In genomic region chr4:165229490-165230200, GRCh38 we compare ENCODE assay signal across 8 cellular contexts. TPM values are rescaled to one million over a fixed set of nuclear protein-coding genes. Genes with fewer than 3 reads are reported as not detected.
DNase-seq lines count a peak whose midpoint lies in the region; ATAC-seq, FAIRE-seq and TF ChIP-seq lines count a peak whose summit lies in the region.
"Not testable (repeated sequence)": the region's sequence is repeated elsewhere in the genome, so short reads cannot be mapped to it uniquely, and the experiment has no call there.

No MANE protein-coding gene starts in this region.

- peaks cover 12% of the 10 kb centered on the region for H3K36me3 ChIP-seq in CD4-positive, CD25-positive, alpha-beta regulatory T cell (ENCODE audit: control insufficient read depth, insufficient read depth, low read length)
- H3K36me3 ChIP-seq in K562 (ENCODE audit: control insufficient read depth, insufficient read depth, low read length); right lobe of liver: not testable (repeated sequence)

- 68% methylated on average over 4 of the region's 4 CpGs for WGBS in K562 (ENCODE audit: insufficient coverage, low coverage, missing lambda C conversion rate)
- 72% methylated on average over 4 of the region's 4 CpGs for WGBS in right lobe of liver (ENCODE audit: insufficient coverage, low coverage, low lambda C conversion rate, missing lambda C conversion rate)

- not testable (repeated sequence) for H3K4me2 ChIP-seq in K562 (ENCODE audit: insufficient read depth, low read length)

- peaks cover 18 to 52% (median 33%) of the 10 kb centered on the region in 4 donors for H3K4me1 Mint-ChIP-seq in CD4-positive, CD25-positive, alpha-beta regulatory T cell
- peaks cover 16 to 23% (median 21%) of the 10 kb centered on the region in 3 donors for H3K4me1 Mint-ChIP-seq in T-cell
- H3K4me1 Mint-ChIP-seq in activated CD8-positive, alpha-beta memory T cell treated with anti-CD3 and anti-CD28 coated beads, Interleukin-2, amount 10 ng/mL, durations not matched to agents 7 days and 5 days: peaks cover 27% of the 10 kb centered on the region
- peaks cover 2 to 21% of the 10 kb centered on the region in 2 donors for H3K4me1 Mint-ChIP-seq in stimulated activated naive B cell treated with anti-CD40 and anti-IgM and Interleukin-4, amounts not matched to agents 10 μg/mL and 1 μg/mL and 100 μg/mL, for 72 hours

- H4K20me1 ChIP-seq in K562 (replicated peaks; ENCODE audit: control insufficient read depth, insufficient read depth, low read length): not testable (repeated sequence)

- not testable (repeated sequence) for TF ChIP-seq CTCF in K562 (IDR thresholded peaks at IDR 0.05 in 2 of 3, conservative IDR thresholded peaks at IDR 0.05 in 1 of 3; ENCODE audit: insufficient read depth in 2 of 3, low read depth in 1 of 3, low read length in 3 of 3); right lobe of liver (IDR thresholded peaks at IDR 0.05)

- H3K9me3 Mint-ChIP-seq in CD4-positive, CD25-positive, alpha-beta regulatory T cell; T-cell; activated CD8-positive, alpha-beta memory T cell treated with anti-CD3 and anti-CD28 coated beads, Interleukin-2, amount 10 ng/mL, durations not matched to agents 7 days and 5 days (ENCODE audit: low read depth); stimulated activated naive B cell treated with anti-CD40 and anti-IgM and Interleukin-4, amounts not matched to agents 10 μg/mL and 1 μg/mL and 100 μg/mL, for 72 hours: not testable (repeated sequence)

- FAIRE-seq in GM12892 (lab: Jason Lieb, UNC): peak; percentile 86
- not testable (repeated sequence) for FAIRE-seq in K562 (lab: Jason Lieb, UNC)

- H3K27me3 ChIP-seq in CD4-positive, CD25-positive, alpha-beta regulatory T cell (ENCODE audit: control insufficient read depth, insufficient read depth, low read length); K562 (ENCODE audit: control insufficient read depth in 2 of 2, insufficient read depth in 2 of 2, low read length in 2 of 2); right lobe of liver: not testable (repeated sequence)

- not testable (repeated sequence) for H3K9ac ChIP-seq in K562 (ENCODE audit: insufficient read depth in 1 of 2, low read depth in 2 of 2, low read length in 2 of 2)

- not testable (repeated sequence) for BruUV-seq in K562 (replicated peaks; lab: Mats Ljungman, UMichigan)

- H3K36me3 Mint-ChIP-seq in CD4-positive, CD25-positive, alpha-beta regulatory T cell: peaks cover 29% of the 10 kb centered on the region
- H3K36me3 Mint-ChIP-seq in T-cell: peaks cover 45% of the 10 kb centered on the region
- H3K36me3 Mint-ChIP-seq in activated CD8-positive, alpha-beta memory T cell treated with anti-CD3 and anti-CD28 coated beads, Interleukin-2, amount 10 ng/mL, durations not matched to agents 7 days and 5 days: peaks cover 37% of the 10 kb centered on the region
- peaks cover 13 to 25% of the 10 kb centered on the region in 2 donors for H3K36me3 Mint-ChIP-seq in stimulated activated naive B cell treated with anti-CD40 and anti-IgM and Interleukin-4, amounts not matched to agents 10 μg/mL and 1 μg/mL and 100 μg/mL, for 72 hours

- in situ Hi-C loops in K562 (cut with MboI): not testable (repeated sequence)

- DNase-seq in CD4-positive, CD25-positive, alpha-beta regulatory T cell: peak in 1 of 3 donors; percentile 57
- DNase-seq in GM12892 (ENCODE audit: insufficient read length); T-cell; activated CD8-positive, alpha-beta memory T cell treated with anti-CD3 and anti-CD28 coated beads, Interleukin-2, amount 10 ng/mL, durations not matched to agents 7 days and 5 days; K562 (ENCODE audit: extremely low read depth in 1 of 4, low spot score in 3 of 4); right lobe of liver; stimulated activated naive B cell treated with anti-CD40 and anti-IgM and Interleukin-4, amounts not matched to agents 10 μg/mL and 1 μg/mL and 100 μg/mL, for 72 hours: not testable (repeated sequence)
- DNase-seq in NCI-H1417 (lab: John Stamatoyannopoulos, UW): peak in 2 of 3 experiments; percentile 7 to 28

- peak overlapping the region; percentile 82 to 93 (median 91) for H3K27ac Mint-ChIP-seq in CD4-positive, CD25-positive, alpha-beta regulatory T cell
- H3K27ac Mint-ChIP-seq in T-cell: peak overlapping the region; percentile 59 to 84
- peak overlapping the region; percentile 47 for H3K27ac Mint-ChIP-seq in activated CD8-positive, alpha-beta memory T cell treated with anti-CD3 and anti-CD28 coated beads, Interleukin-2, amount 10 ng/mL, durations not matched to agents 7 days and 5 days
- peak overlapping the region; percentile 2 for H3K27ac Mint-ChIP-seq in stimulated activated naive B cell treated with anti-CD40 and anti-IgM and Interleukin-4, amounts not matched to agents 10 μg/mL and 1 μg/mL and 100 μg/mL, for 72 hours

- H3K4me3 ChIP-seq in CD4-positive, CD25-positive, alpha-beta regulatory T cell (ENCODE audit: low read depth, low read length); K562; right lobe of liver: not testable (repeated sequence)

- H3K79me2 ChIP-seq in K562 (ENCODE audit: control insufficient read depth, insufficient read depth, low read length): not testable (repeated sequence)

- not testable (repeated sequence) for TF ChIP-seq EP300 in K562 (IDR thresholded peaks at IDR 0.05; ENCODE audit: low read length)

- ATAC-seq in CD4-positive, CD25-positive, alpha-beta regulatory T cell (ENCODE audit: low read depth in 2 of 2): peak in 1 of 2 donors; percentile 60
- ATAC-seq in T-cell (replicated peaks in 1 of 4) (peak in 2 of 4 experiments; percentile 56 to 58), right lobe of liver (peak; percentile 27 to 47 (median 38))
- ATAC-seq in activated CD8-positive, alpha-beta memory T cell treated with anti-CD3 and anti-CD28 coated beads, Interleukin-2, amount 10 ng/mL, durations not matched to agents 7 days and 5 days; K562; stimulated activated naive B cell treated with anti-CD40 and anti-IgM and Interleukin-4, amounts not matched to agents 10 μg/mL and 1 μg/mL and 100 μg/mL, for 72 hours (replicated peaks): not testable (repeated sequence)

- POLR2A ChIA-PET in T-cell (lab: Charles Lee); K562 (lab: Yijun Ruan, JAX): not testable (repeated sequence)

- not testable (repeated sequence) for H3K27me3 Mint-ChIP-seq in CD4-positive, CD25-positive, alpha-beta regulatory T cell; T-cell; activated CD8-positive, alpha-beta memory T cell treated with anti-CD3 and anti-CD28 coated beads, Interleukin-2, amount 10 ng/mL, durations not matched to agents 7 days and 5 days; stimulated activated naive B cell treated with anti-CD40 and anti-IgM and Interleukin-4, amounts not matched to agents 10 μg/mL and 1 μg/mL and 100 μg/mL, for 72 hours

- not testable (repeated sequence) for TF ChIP-seq POLR2A in GM12892 (IDR thresholded peaks at IDR 0.05; ENCODE audit: low read depth, low read length); K562 (conservative IDR thresholded peaks at IDR 0.05); right lobe of liver (IDR thresholded peaks at IDR 0.05)

- not testable (repeated sequence) for TF ChIP-seq RAD21 in K562 (CRISPR knock-in tag; conservative IDR thresholded peaks at IDR 0.05 in 1 of 2, IDR thresholded peaks at IDR 0.05 in 1 of 2)

- not testable (repeated sequence) for H3K27ac ChIP-seq in CD4-positive, CD25-positive, alpha-beta regulatory T cell (ENCODE audit: insufficient read depth, low read length, poor library complexity, severe bottlenecking); K562 (ENCODE audit: extremely low read depth, low read depth, low read length); right lobe of liver

- intact Hi-C loops in K562 (cut with micrococcal nuclease); right lobe of liver (cut with DNase I): not testable (repeated sequence)

- peak overlapping the region in 3 of 4 donors; percentile 11 to 89 (median 25) for H3K4me3 Mint-ChIP-seq in CD4-positive, CD25-positive, alpha-beta regulatory T cell
- peak overlapping the region in 1 of 3 donors; percentile 26 for H3K4me3 Mint-ChIP-seq in T-cell
- H3K4me3 Mint-ChIP-seq in activated CD8-positive, alpha-beta memory T cell treated with anti-CD3 and anti-CD28 coated beads, Interleukin-2, amount 10 ng/mL, durations not matched to agents 7 days and 5 days; stimulated activated naive B cell treated with anti-CD40 and anti-IgM and Interleukin-4, amounts not matched to agents 10 μg/mL and 1 μg/mL and 100 μg/mL, for 72 hours: not testable (repeated sequence)

- CTCF ChIA-PET in T-cell (lab: Charles Lee); activated CD8-positive, alpha-beta memory T cell treated with anti-CD3 and anti-CD28 coated beads, Interleukin-2, amount 10 ng/mL, durations not matched to agents 7 days and 5 days (lab: Charles Lee); K562 (lab: Yijun Ruan, JAX; ENCODE audit: low intra/inter-chr PET ratio): not testable (repeated sequence)

- H3K4me1 ChIP-seq in CD4-positive, CD25-positive, alpha-beta regulatory T cell (ENCODE audit: control insufficient read depth, insufficient read depth, low read length, poor library complexity, severe bottlenecking); K562 (replicated peaks in 1 of 2; ENCODE audit: control insufficient read depth in 2 of 2, insufficient read depth in 2 of 2, low read length in 2 of 2); right lobe of liver: not testable (repeated sequence)

- not testable (repeated sequence) for H3K9me3 ChIP-seq in CD4-positive, CD25-positive, alpha-beta regulatory T cell (ENCODE audit: control insufficient read depth in 2 of 2, low read length in 2 of 2); K562 (replicated peaks; ENCODE audit: control insufficient read depth, insufficient read depth, low read depth, low read length); right lobe of liver

- not testable (repeated sequence) for H3K9me1 ChIP-seq in K562 (ENCODE audit: control insufficient read depth, insufficient read depth, low read length)

- H2AFZ ChIP-seq in K562 (ENCODE audit: low read depth, low read length): not testable (repeated sequence)

RNA-seq across cellular contexts. Expression of gene KLHL2, which starts 22.3 kb away (rescaled TPM):
- total RNA-seq in CD4-positive, CD25-positive, alpha-beta regulatory T cell: 31.2 TPM
- 10 to 100 TPM in 2 of 4 donors, 1 to 10 TPM in 2; 7.1 to 18.7 (median 9.6) TPM for polyA plus RNA-seq in CD4-positive, CD25-positive, alpha-beta regulatory T cell
- 19.3 TPM for polyA plus RNA-seq in GM12892 (2012; ENCODE audit: missing spikeins)
- total RNA-seq in T-cell (10 to 100 TPM; 18.9 to 24.6 (median 21.1) TPM), K562 (2014; rRNA removed) (6.4 and 7.0 TPM in 2 replicates), K562 (2014; rRNA removed; fragmentation: Illumina TruSeq; extraction: Trizol) (6.4 and 7.5 TPM in 2 replicates), K562 (2015; rRNA removed; fragmentation: Illumina TruSeq; extraction: Trizol) (5.9 and 6.1 TPM in 2 replicates), K562 (2021) (4.9 and 5.5 TPM in 2 replicates), right lobe of liver (10 to 100 TPM; 15.6 to 25.3 (median 20.3) TPM)
- 10 to 100 TPM; 22.2 to 27.0 TPM for total RNA-seq in activated CD8-positive, alpha-beta memory T cell treated with anti-CD3 and anti-CD28 coated beads, Interleukin-2, amount 10 ng/mL, durations not matched to agents 7 days and 5 days
- total RNA-seq in K562 (2011; cell fraction: chromatin; rRNA removed; ENCODE audit: low replicate concordance): 6.5 and 17.9 TPM in 2 replicates
- 2.9 and 3.3 TPM in 2 replicates for total RNA-seq in K562 (2011; cell fraction: nucleolus; rRNA removed)
- total RNA-seq in K562 (2011; cell fraction: nucleoplasm; rRNA removed): 4.8 and 5.3 TPM in 2 replicates
- polyA plus RNA-seq in K562 (2011; rRNA removed) (9.8 and 11.3 TPM in 2 replicates), K562 (2014; fragmentation: Illumina TruSeq; extraction: Trizol) (4.8 and 5.6 TPM in 2 replicates), K562 (2014; fragmentation: Nextera tagmentation; extraction: Ambion mirVana) (1 to 10 TPM; 2.5 to 3.5 TPM), K562 (2014; rRNA removed) (7.9 and 8.2 TPM in 2 replicates)
- 2.4 and 6.1 TPM in 2 replicates for polyA plus RNA-seq in K562 (2011; cell fraction: cytosol; rRNA removed)
- polyA plus RNA-seq in K562 (2011; cell fraction: nucleus; rRNA removed): 7.4 and 11.0 TPM in 2 replicates
- polyA plus RNA-seq in K562 (2012): 5.9 and 7.4 TPM in 2 replicates
- 17.1 and 19.6 TPM in 2 replicates for polyA minus RNA-seq in K562 (2011; rRNA and poly(A)+ RNA removed)
- 3.5 and 6.9 TPM in 2 replicates for polyA minus RNA-seq in K562 (2011; cell fraction: cytosol; rRNA and poly(A)+ RNA removed)
- 5.8 and 9.0 TPM in 2 replicates for polyA minus RNA-seq in K562 (2011; cell fraction: nucleus; rRNA and poly(A)+ RNA removed)

Comparison
In these comparisons a context has a peak if more than half of its experiments do, and no peak if none do; other contexts are left out.
1. H3K27ac Mint-ChIP-seq: peak in every context shown above with its lines; median percentile 91 in CD4-positive, CD25-positive, alpha-beta regulatory T cell; 72 in T-cell; 47 in activated CD8-positive, alpha-beta memory T cell treated with anti-CD3 and anti-CD28 coated beads, Interleukin-2, amount 10 ng/mL, durations not matched to agents 7 days and 5 days; 2 in stimulated activated naive B cell treated with anti-CD40 and anti-IgM and Interleukin-4, amounts not matched to agents 10 μg/mL and 1 μg/mL and 100 μg/mL, for 72 hours.